In the genomic region with DNA sequence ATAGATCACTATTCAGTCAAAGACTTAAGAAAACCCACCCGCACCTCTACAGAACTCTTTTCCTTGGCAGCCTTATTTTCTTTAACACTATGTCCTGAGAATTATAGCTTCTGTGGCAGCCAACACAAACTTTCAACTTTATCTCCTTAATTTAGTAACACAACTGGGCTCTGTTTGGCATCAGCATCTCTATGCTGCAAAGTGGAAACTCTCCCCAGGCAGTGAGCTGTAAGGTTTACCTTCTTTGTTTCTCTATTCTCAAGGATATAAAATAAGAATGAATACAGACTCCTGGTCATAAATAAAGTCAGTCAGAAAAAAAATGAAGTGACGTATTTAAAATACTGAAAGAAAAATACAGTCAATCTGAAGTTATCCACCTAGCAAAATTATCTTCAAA, we compare ENCODE assay signal across 37 cellular contexts.
"Had no signal": no experiment of that assay in that cellular context is flagged by ENCODE, and none has a peak within 500 bp of the region (broad histone marks: within the 10 kb centered on the region; RNA-seq: fewer than 3 reads in every experiment).

No MANE protein-coding gene starts in this region.

- H3K36me3 ChIP-seq: MG63 had no signal

- H3K9me3 ChIP-seq: MG63 had no signal

- H3K4me3 ChIP-seq: MG63 had no signal

- DNase-seq: Karpas-422, Kasumi-1, MG63, MM.1S, MV-4-11, NCI-H1048, NCI-H1092, NCI-H1092 treated with DMSO at 0.1 percent for 48 hours, NCI-H1105, NCI-H1105 treated with DMSO at 0.1 percent for 48 hours, NCI-H1417, NCI-H1417 treated with DMSO at 0.1 percent for 48 hours, NCI-H1436, NCI-H1436 treated with DMSO at 0.1 percent for 48 hours, NCI-H146, NCI-H1694, NCI-H1694 treated with DMSO at 0.1 percent for 48 hours, NCI-H187, NCI-H187 treated with DMSO at 0.1 percent for 48 hours, NCI-H1930, NCI-H2029, NCI-H2029 treated with DMSO at 0.1 percent for 48 hours, NCI-H2081, NCI-H2081 treated with DMSO at 0.1 percent for 48 hours, NCI-H2107, NCI-H2171, NCI-H2171 treated with DMSO at 0.1 percent for 48 hours, NCI-H2227 treated with DMSO at 0.1 percent for 48 hours, NCI-H226, NCI-H345, NCI-H446, NCI-H446 treated with DMSO at 0.1 percent for 48 hours, NCI-H510A, NCI-H510A treated with DMSO at 0.1 percent for 48 hours, NCI-H524, NCI-H524 treated with DMSO at 0.1 percent for 48 hours, NCI-H526 had no signal

- H3K27me3 ChIP-seq: MG63 had no signal
